Comparison of ENCODE assay signal across 8 cellular contexts in genomic region chr17:62703269-62703775, GRCh38.
DNase-seq lines count a peak whose midpoint lies in the region; ATAC-seq, FAIRE-seq and TF ChIP-seq lines count a peak whose summit lies in the region.

No MANE protein-coding gene starts in this region.

- WGBS in HepG2 (ENCODE audit: low lambda C conversion rate), result 17% methylated on average over 13 of the region's 16 CpGs

- POLR2A ChIA-PET in HepG2 (lab: Yijun Ruan, JAX), result no interaction called here

- TF ChIP-seq POLR2A in HepG2 (IDR thresholded peaks at IDR 0.05; ENCODE audit: insufficient read depth in 1 of 2, low read depth in 2 of 2, low read length in 2 of 2), result no peak

- no peaks in the 10 kb centered on the region for H3K27me3 ChIP-seq in ascending aorta
- peaks cover 21 to 69% of the 10 kb centered on the region in 2 experiments for H3K27me3 ChIP-seq in HepG2 (ENCODE audit: control insufficient read depth in 1 of 2, insufficient read depth in 2 of 2, low read length in 2 of 2)

- H3K9me3 ChIP-seq in ES-I3 (ENCODE audit: control insufficient read depth, insufficient read depth, low read length), result 0 out of 2 replicates have a peak, but pooled peaks cover 2% of the 10 kb centered on the region
- H3K9me3 ChIP-seq in ascending aorta, result no peaks in the 10 kb centered on the region
- H3K9me3 ChIP-seq in HepG2 (ENCODE audit: low read length), result no peaks in the 10 kb centered on the region

- in situ Hi-C loops in HepG2 (cut with HindIII; ENCODE audit: extremely low pct_ligation_motif_present, low pct_unique_long_range_greater_than_20kb), result loop anchor here (5.0 kb wide), 1 partner anchor 264 kb away; the partner anchor contains the start of gene TANC2

- H3K27ac ChIP-seq in ascending aorta, result peak overlapping the region in 1 of 2 donors; percentile 19
- no peak overlapping the region for H3K27ac ChIP-seq in HepG2 (ENCODE audit: extremely low read length, insufficient read depth, low read length)

- H3K36me3 ChIP-seq in ES-I3 (ENCODE audit: insufficient read depth, low read length), result no peaks in the 10 kb centered on the region
- H3K36me3 ChIP-seq in ascending aorta, result no peaks in the 10 kb centered on the region
- no peaks in the 10 kb centered on the region for H3K36me3 ChIP-seq in HepG2 (replicated peaks in 1 of 2; ENCODE audit: control insufficient read depth in 1 of 2, insufficient read depth in 2 of 2, low read length in 2 of 2)

- TF ChIP-seq EP300 in HepG2 (IDR thresholded peaks at IDR 0.05; ENCODE audit: low read depth in 2 of 2, low read length in 2 of 2), result no peak
- no peak for TF ChIP-seq EP300 in HepG2 (CRISPR knock-in tag; IDR thresholded peaks at IDR 0.05; ENCODE audit: borderline replicate concordance)

- H3K4me2 ChIP-seq in HepG2 (ENCODE audit: low read depth, low read length), result peak overlapping the region; percentile 67

- H3K9ac ChIP-seq in ES-I3 (ENCODE audit: low read depth, low read length) (peak overlapping the region; percentile 78; the same call in 1 of the 2 replicates), HepG2 (ENCODE audit: insufficient read depth, low read depth, low read length) (no peak overlapping the region)

- BruUV-seq in HepG2 (replicated peaks; lab: Mats Ljungman, UMichigan), result no TSS peak

- intact Hi-C loops in ascending aorta (cut with DNase I) (loop anchor here (1.0 to 10.0 kb wide), 3 partner anchors 265 to 581 kb away; no protein-coding TSS in a partner anchor), HepG2 (cut with micrococcal nuclease; ENCODE audit: unreplicated experiment) (loop anchor here (1.0 kb wide), 1 partner anchor 265 kb away; no protein-coding TSS in a partner anchor)

- FAIRE-seq in HTR-8/SVneo (lab: Jason Lieb, UNC) (peak; percentile 92), HepG2 (lab: Jason Lieb, UNC) (no peak), urothelium cell line (lab: Jason Lieb, UNC) (peak; percentile 97)

- no peaks in the 10 kb centered on the region for H4K20me1 ChIP-seq in HepG2 (ENCODE audit: insufficient read depth, low read length)

- ATAC-seq in HepG2 (peak; percentile 35), HG03571 (IDR thresholded peaks at IDR 0.05; ENCODE audit: unreplicated experiment) (no peak), HG03095 (IDR thresholded peaks at IDR 0.05; ENCODE audit: unreplicated experiment) (no peak), GM19397 (IDR thresholded peaks at IDR 0.05; ENCODE audit: unreplicated experiment) (no peak)

- H3K4me3 ChIP-seq in ascending aorta (peak overlapping the region; percentile 87 to 93), HepG2 (replicated peaks in 1 of 3; ENCODE audit: insufficient read depth in 1 of 3, low read depth in 2 of 3, low read length in 3 of 3) (peak overlapping the region in 1 of 3 experiments; percentile 70; a peak in 1 of 6 replicates)

- no peaks in the 10 kb centered on the region for H3K79me2 ChIP-seq in HepG2 (ENCODE audit: insufficient read depth, low read length)

- peak; percentile 84 for DNase-seq in HTR-8/SVneo (ENCODE audit: insufficient read length, low spot score)
- DNase-seq in ascending aorta (ENCODE audit: low spot score in 2 of 2), result peak; percentile 29 to 83
- no peak for DNase-seq in HepG2 (ENCODE audit: low spot score)
- peak; percentile 80 for DNase-seq in urothelium cell line (ENCODE audit: low spot score)

- CTCF ChIA-PET in HepG2 (lab: Yijun Ruan, JAX; ENCODE audit: low intra/inter-chr PET ratio, low total read pairs), result interaction anchor here (1.5 to 5.3 kb wide), 2 partner anchors 265 to 703 kb away, joined by 11 to 78 read pairs; no protein-coding TSS in a partner anchor

- TF ChIP-seq RAD21 in HepG2 (CRISPR knock-in tag; IDR thresholded peaks at IDR 0.05), result no peak

- TF ChIP-seq CTCF in ascending aorta (IDR thresholded peaks at IDR 0.05) (no peak), HepG2 (CRISPR knock-in tag; IDR thresholded peaks at IDR 0.05) (no peak)

- H2AFZ ChIP-seq in HepG2 (ENCODE audit: low read length), result no peak overlapping the region

- H3K4me1 ChIP-seq in ES-I3 (ENCODE audit: insufficient read depth, low read length) (peaks cover 12% of the 10 kb centered on the region), ascending aorta (peaks cover 0 to 23% of the 10 kb centered on the region in 2 donors), HepG2 (ENCODE audit: insufficient read depth, low read length) (peaks cover 11% of the 10 kb centered on the region; the same call in 1 of the 2 replicates)

TF ChIP-seq in HepG2, 621 proteins besides CTCF, POLR2A, EP300 and RAD21 (continues in another document):
- TF ChIP-seq BHLHE40 (IDR thresholded peaks at IDR 0.05; ENCODE audit: low read length), result no peak
- TF ChIP-seq ZNF652 (CRISPR knock-in tag; IDR thresholded peaks at IDR 0.05; ENCODE audit: borderline replicate concordance, low read depth), result no peak
- TF ChIP-seq, protein P1, sequence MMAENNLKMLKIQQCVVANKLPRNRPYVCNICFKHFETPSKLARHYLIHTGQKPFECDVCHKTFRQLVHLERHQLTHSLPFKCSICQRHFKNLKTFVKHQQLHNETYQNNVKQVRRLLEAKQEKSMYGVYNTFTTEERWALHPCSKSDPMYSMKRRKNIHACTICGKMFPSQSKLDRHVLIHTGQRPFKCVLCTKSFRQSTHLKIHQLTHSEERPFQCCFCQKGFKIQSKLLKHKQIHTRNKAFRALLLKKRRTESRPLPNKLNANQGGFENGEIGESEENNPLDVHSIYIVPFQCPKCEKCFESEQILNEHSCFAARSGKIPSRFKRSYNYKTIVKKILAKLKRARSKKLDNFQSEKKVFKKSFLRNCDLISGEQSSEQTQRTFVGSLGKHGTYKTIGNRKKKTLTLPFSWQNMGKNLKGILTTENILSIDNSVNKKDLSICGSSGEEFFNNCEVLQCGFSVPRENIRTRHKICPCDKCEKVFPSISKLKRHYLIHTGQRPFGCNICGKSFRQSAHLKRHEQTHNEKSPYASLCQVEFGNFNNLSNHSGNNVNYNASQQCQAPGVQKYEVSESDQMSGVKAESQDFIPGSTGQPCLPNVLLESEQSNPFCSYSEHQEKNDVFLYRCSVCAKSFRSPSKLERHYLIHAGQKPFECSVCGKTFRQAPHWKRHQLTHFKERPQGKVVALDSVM (CRISPR knock-in tag; IDR thresholded peaks at IDR 0.05), result no peak
- TF ChIP-seq ZNF768 (CRISPR knock-in tag; IDR thresholded peaks at IDR 0.05), result peak; percentile 9; the same call in 1 of the 2 replicates
- TF ChIP-seq HOXA7 (CRISPR knock-in tag; IDR thresholded peaks at IDR 0.05), result no peak
- TF ChIP-seq ZNF567 (CRISPR knock-in tag; IDR thresholded peaks at IDR 0.05; ENCODE audit: borderline replicate concordance), result 0 out of 2 replicates have a peak, but pooled peaks have one; percentile 46
- TF ChIP-seq RBFOX2 (IDR thresholded peaks at IDR 0.05; ENCODE audit: low read depth, low read length), result no peak
- TF ChIP-seq HMG20B (CRISPR knock-in tag; conservative IDR thresholded peaks at IDR 0.05), result no peak
- TF ChIP-seq EZH2 (conservative IDR thresholded peaks at IDR 0.05; ENCODE audit: low read depth, low read length), result peak; percentile 35; the same call in 1 of the 2 replicates
- no peak for TF ChIP-seq ZNF646 (CRISPR knock-in tag; IDR thresholded peaks at IDR 0.05)
- no peak for TF ChIP-seq ZBTB21 (CRISPR knock-in tag; IDR thresholded peaks at IDR 0.05)
- no peak for TF ChIP-seq HOXD1 (CRISPR knock-in tag; IDR thresholded peaks at IDR 0.05)
- TF ChIP-seq TFAP4 (IDR thresholded peaks at IDR 0.05; ENCODE audit: borderline replicate concordance, low read depth), result no peak
